1 cellular context compared by ENCODE assay signal in the genomic region with DNA sequence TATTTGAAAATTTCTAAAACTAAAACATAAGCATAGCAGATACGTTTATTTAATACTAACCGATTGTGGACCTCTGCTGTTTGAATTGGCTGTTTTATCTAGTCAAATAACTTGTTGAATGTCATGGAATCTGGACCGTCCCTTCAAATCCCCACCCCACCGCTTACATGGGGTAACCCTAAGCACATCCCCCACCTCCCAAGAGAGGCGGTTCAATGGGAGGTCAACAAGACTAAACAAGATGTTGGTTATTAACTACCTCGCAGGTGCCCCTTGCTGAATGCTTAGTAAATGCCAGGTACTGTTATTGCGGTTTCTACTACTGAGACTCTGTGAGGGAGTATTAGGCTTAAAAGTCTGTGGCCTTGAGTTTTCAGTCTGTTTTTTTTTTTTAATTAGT.
TF ChIP-seq lines count a peak whose summit lies in the region.

No MANE protein-coding gene starts in this region.

TF ChIP-seq in GM12878, 131 proteins besides CTCF, POLR2A, EP300 and RAD21:
- TF ChIP-seq MEF2B (IDR thresholded peaks at IDR 0.05; ENCODE audit: partially characterized antibody, poor library complexity, severe bottlenecking) (peak; percentile 77), RUNX3 (IDR thresholded peaks at IDR 0.05; ENCODE audit: low read length) (0 out of 2 replicates have a peak, but pooled peaks have one; percentile 6), TAF1 (IDR thresholded peaks at IDR 0.05; ENCODE audit: borderline replicate concordance, low read depth, low read length) (no peak)
TF ChIP-seq in GM12878: peak in this region for 2.
